In the genomic region with DNA sequence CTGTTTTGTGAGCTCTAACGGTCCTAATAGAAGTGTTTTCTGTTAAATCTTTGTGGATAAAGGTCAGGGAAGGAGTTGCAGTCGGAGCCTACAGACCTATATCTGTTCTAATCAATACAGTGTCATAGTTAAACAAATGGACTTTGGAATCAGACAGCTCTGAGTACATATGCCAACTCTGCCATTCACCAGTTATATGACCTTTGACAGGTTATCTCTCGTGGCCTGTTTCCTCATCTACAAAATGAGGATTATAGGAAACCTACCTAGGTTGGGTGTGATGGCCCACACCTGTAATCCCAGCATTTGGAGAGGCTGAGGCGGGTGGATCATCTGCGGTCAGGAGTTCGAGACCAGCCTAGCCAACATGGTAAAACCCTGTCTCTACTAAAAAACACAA, we compare ENCODE assay signal across 1 cellular context.
TF ChIP-seq lines count a peak whose summit lies in the region.

No MANE protein-coding gene starts in this region.

TF ChIP-seq in IMR-90, 13 proteins besides CTCF, POLR2A, EP300 and RAD21 (continued from another document):
- TF ChIP-seq FOS (IDR thresholded peaks at IDR 0.05; ENCODE audit: low read depth, low read length) (no peak), CEBPB (IDR thresholded peaks at IDR 0.05; ENCODE audit: low read depth, low read length) (no peak), RCOR1 (IDR thresholded peaks at IDR 0.05; ENCODE audit: insufficient replicate concordance, low read length) (no peak), USF2 (IDR thresholded peaks at IDR 0.05; ENCODE audit: low read depth, low read length) (no peak), MAFK (IDR thresholded peaks at IDR 0.05; ENCODE audit: low read depth, low read length) (no peak)
- TF ChIP-seq, protein P1, sequence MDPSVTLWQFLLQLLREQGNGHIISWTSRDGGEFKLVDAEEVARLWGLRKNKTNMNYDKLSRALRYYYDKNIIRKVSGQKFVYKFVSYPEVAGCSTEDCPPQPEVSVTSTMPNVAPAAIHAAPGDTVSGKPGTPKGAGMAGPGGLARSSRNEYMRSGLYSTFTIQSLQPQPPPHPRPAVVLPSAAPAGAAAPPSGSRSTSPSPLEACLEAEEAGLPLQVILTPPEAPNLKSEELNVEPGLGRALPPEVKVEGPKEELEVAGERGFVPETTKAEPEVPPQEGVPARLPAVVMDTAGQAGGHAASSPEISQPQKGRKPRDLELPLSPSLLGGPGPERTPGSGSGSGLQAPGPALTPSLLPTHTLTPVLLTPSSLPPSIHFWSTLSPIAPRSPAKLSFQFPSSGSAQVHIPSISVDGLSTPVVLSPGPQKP (IDR thresholded peaks at IDR 0.05; ENCODE audit: borderline replicate concordance, low read depth, low read length): no peak
